Comparison of ENCODE assay signal across 1 cellular context in the genomic region with DNA sequence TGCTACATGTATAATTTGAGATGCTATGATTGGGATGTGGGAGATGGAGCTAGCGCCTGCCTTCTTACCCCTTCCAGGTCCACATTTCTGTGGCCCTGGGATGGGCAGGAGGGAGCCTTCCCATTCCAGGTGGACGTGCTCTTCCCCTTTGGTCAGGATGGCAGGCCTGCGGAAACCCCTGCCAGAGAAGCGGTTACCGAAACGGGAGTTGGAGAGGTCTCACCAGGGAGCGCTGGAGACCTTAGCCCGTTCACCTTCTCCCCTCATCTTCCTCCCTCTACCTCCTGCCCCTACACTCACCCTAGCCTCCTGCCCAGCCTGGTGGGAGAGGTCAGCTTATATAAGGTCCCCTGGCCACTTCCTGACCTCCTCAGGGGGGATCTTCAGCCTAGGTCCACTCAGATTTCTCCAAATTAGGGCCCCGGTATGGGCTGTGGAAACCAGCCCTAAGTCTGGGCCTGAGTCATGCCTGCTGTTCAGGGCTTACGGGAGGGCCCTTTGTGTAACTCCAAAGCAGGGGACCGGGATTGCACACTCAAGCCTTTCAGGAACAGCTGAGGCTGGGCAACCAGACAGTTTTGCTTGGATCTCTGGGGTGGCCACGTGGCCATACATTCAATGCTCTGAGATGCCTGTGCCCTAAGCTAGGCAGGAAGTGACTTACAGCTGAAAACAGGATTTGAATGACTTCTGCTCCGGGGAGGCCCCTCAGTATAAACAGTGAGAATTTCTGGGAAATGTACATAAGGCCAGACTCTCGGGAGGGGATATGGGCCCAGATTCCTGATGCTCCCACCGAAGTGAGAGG.
TF ChIP-seq lines count a peak whose summit lies in the region.

No MANE protein-coding gene starts in this region.

TF ChIP-seq in HepG2, 621 proteins besides CTCF, POLR2A, EP300 and RAD21 (continues in another document):
- TF ChIP-seq PRDM4 (CRISPR knock-in tag; IDR thresholded peaks at IDR 0.05; ENCODE audit: borderline replicate concordance), result no peak
- TF ChIP-seq ZNF235 (CRISPR knock-in tag; IDR thresholded peaks at IDR 0.05; ENCODE audit: borderline replicate concordance), result 0 out of 2 replicates have a peak, but pooled peaks have one; percentile 1
- no peak for TF ChIP-seq NAIF1 (CRISPR knock-in tag; IDR thresholded peaks at IDR 0.05; ENCODE audit: borderline replicate concordance)
- TF ChIP-seq, protein P1, sequence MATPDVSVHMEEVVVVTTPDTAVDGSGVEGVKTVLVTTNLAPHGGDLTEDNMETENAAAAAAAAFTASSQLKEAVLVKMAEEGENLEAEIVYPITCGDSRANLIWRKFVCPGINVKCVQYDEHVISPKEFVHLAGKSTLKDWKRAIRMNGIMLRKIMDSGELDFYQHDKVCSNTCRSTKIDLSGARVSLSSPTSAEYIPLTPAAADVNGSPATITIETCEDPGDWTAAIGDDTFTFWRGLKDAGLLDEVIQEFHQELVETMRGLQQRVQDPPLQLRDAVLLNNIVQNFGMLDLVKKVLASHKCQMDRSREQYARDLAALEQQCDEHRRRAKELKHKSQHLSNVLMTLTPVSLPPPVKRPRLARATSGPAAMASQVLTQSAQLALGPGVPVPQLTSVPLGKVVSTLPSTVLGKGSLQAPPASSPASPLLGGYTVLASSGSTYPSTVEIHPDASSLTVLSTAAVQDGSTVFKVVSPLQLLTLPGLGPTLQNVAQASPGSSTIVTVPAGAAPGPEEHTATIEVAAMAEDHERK (CRISPR knock-in tag; IDR thresholded peaks at IDR 0.05; ENCODE audit: low read depth), result no peak
- peak; percentile 34; the same call in 1 of the 2 replicates for TF ChIP-seq SPEN (CRISPR knock-in tag; IDR thresholded peaks at IDR 0.05; ENCODE audit: low read depth)
- peak; percentile 35 for TF ChIP-seq CBX1 (IDR thresholded peaks at IDR 0.05; ENCODE audit: low read depth)
- TF ChIP-seq NR2F1 (CRISPR knock-in tag; IDR thresholded peaks at IDR 0.05), result 0 out of 4 replicates have a peak, but pooled peaks of 1 of the 2 experiments have one; percentile 13
- no peak for TF ChIP-seq ZFAT (CRISPR knock-in tag; conservative IDR thresholded peaks at IDR 0.05)
- TF ChIP-seq, protein P2, sequence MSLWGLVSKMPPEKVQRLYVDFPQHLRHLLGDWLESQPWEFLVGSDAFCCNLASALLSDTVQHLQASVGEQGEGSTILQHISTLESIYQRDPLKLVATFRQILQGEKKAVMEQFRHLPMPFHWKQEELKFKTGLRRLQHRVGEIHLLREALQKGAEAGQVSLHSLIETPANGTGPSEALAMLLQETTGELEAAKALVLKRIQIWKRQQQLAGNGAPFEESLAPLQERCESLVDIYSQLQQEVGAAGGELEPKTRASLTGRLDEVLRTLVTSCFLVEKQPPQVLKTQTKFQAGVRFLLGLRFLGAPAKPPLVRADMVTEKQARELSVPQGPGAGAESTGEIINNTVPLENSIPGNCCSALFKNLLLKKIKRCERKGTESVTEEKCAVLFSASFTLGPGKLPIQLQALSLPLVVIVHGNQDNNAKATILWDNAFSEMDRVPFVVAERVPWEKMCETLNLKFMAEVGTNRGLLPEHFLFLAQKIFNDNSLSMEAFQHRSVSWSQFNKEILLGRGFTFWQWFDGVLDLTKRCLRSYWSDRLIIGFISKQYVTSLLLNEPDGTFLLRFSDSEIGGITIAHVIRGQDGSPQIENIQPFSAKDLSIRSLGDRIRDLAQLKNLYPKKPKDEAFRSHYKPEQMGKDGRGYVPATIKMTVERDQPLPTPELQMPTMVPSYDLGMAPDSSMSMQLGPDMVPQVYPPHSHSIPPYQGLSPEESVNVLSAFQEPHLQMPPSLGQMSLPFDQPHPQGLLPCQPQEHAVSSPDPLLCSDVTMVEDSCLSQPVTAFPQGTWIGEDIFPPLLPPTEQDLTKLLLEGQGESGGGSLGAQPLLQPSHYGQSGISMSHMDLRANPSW (CRISPR knock-in tag; IDR thresholded peaks at IDR 0.05; ENCODE audit: borderline replicate concordance), result no peak
- no peak for TF ChIP-seq MAFG (CRISPR knock-in tag; IDR thresholded peaks at IDR 0.05)
- TF ChIP-seq SMAD1 (CRISPR knock-in tag; IDR thresholded peaks at IDR 0.05; ENCODE audit: borderline replicate concordance, low read depth), result no peak
- TF ChIP-seq SOX5 (CRISPR knock-in tag; IDR thresholded peaks at IDR 0.05; ENCODE audit: borderline replicate concordance), result peak; percentile 83
- TF ChIP-seq TP53 (CRISPR knock-in tag; conservative IDR thresholded peaks at IDR 0.05), result no peak
- 0 out of 2 replicates have a peak, but pooled peaks have one; percentile 55 for TF ChIP-seq ATF1 (CRISPR knock-in tag; IDR thresholded peaks at IDR 0.05)
- no peak for TF ChIP-seq ATF7-NPFF (CRISPR knock-in tag; IDR thresholded peaks at IDR 0.05; ENCODE audit: low read depth)
- no peak for TF ChIP-seq ZSCAN22 (CRISPR knock-in tag; IDR thresholded peaks at IDR 0.05)
- no peak for TF ChIP-seq HOXA9 (CRISPR knock-in tag; IDR thresholded peaks at IDR 0.05; ENCODE audit: borderline replicate concordance)
- no peak for TF ChIP-seq ASH2L (IDR thresholded peaks at IDR 0.05; ENCODE audit: insufficient read length, low read depth, low read length)
- 0 out of 2 replicates have a peak, but pooled peaks have one; percentile 4 for TF ChIP-seq HINFP (CRISPR knock-in tag; IDR thresholded peaks at IDR 0.05; ENCODE audit: low read depth)
- 0 out of 2 replicates have a peak, but pooled peaks have one; percentile 10 for TF ChIP-seq ZNF501 (CRISPR knock-in tag; IDR thresholded peaks at IDR 0.05)
- TF ChIP-seq ZMAT3 (CRISPR knock-in tag; conservative IDR thresholded peaks at IDR 0.05), result no peak; the same call in 1 of the 2 replicates
- TF ChIP-seq MLXIP (CRISPR knock-in tag; IDR thresholded peaks at IDR 0.05; ENCODE audit: borderline replicate concordance), result 0 out of 2 replicates have a peak, but pooled peaks have one; percentile 45
- TF ChIP-seq, protein P3, sequence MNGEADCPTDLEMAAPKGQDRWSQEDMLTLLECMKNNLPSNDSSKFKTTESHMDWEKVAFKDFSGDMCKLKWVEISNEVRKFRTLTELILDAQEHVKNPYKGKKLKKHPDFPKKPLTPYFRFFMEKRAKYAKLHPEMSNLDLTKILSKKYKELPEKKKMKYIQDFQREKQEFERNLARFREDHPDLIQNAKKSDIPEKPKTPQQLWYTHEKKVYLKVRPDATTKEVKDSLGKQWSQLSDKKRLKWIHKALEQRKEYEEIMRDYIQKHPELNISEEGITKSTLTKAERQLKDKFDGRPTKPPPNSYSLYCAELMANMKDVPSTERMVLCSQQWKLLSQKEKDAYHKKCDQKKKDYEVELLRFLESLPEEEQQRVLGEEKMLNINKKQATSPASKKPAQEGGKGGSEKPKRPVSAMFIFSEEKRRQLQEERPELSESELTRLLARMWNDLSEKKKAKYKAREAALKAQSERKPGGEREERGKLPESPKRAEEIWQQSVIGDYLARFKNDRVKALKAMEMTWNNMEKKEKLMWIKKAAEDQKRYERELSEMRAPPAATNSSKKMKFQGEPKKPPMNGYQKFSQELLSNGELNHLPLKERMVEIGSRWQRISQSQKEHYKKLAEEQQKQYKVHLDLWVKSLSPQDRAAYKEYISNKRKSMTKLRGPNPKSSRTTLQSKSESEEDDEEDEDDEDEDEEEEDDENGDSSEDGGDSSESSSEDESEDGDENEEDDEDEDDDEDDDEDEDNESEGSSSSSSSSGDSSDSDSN (CRISPR knock-in tag; IDR thresholded peaks at IDR 0.05), result peak; percentile 76
- TF ChIP-seq, protein P4, sequence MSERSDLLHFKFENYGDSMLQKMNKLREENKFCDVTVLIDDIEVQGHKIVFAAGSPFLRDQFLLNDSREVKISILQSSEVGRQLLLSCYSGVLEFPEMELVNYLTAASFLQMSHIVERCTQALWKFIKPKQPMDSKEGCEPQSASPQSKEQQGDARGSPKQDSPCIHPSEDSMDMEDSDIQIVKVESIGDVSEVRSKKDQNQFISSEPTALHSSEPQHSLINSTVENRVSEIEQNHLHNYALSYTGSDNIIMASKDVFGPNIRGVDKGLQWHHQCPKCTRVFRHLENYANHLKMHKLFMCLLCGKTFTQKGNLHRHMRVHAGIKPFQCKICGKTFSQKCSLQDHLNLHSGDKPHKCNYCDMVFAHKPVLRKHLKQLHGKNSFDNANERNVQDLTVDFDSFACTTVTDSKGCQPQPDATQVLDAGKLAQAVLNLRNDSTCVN (CRISPR knock-in tag; IDR thresholded peaks at IDR 0.05; ENCODE audit: borderline replicate concordance), result 0 out of 2 replicates have a peak, but pooled peaks have one; percentile 57
- TF ChIP-seq ZNF234 (CRISPR knock-in tag; conservative IDR thresholded peaks at IDR 0.05), result no peak
- no peak for TF ChIP-seq ZNF615 (CRISPR knock-in tag; IDR thresholded peaks at IDR 0.05; ENCODE audit: borderline replicate concordance)
- TF ChIP-seq ZNF749 (CRISPR knock-in tag; IDR thresholded peaks at IDR 0.05; ENCODE audit: borderline replicate concordance), result no peak
- TF ChIP-seq ZNF7 (CRISPR knock-in tag; IDR thresholded peaks at IDR 0.05), result no peak
- no peak; the same call in 1 of the 2 replicates for TF ChIP-seq ZNF350 (CRISPR knock-in tag; IDR thresholded peaks at IDR 0.05; ENCODE audit: borderline replicate concordance, low read depth)
- TF ChIP-seq ZFP36L2 (CRISPR knock-in tag; IDR thresholded peaks at IDR 0.05), result no peak
- no peak for TF ChIP-seq ZNF660 (CRISPR knock-in tag; IDR thresholded peaks at IDR 0.05; ENCODE audit: borderline replicate concordance, low read depth)
- no peak for TF ChIP-seq ETV6 (CRISPR knock-in tag; conservative IDR thresholded peaks at IDR 0.05)
- no peak for TF ChIP-seq ZNF251 (CRISPR knock-in tag; IDR thresholded peaks at IDR 0.05)
- no peak for TF ChIP-seq PHF8 (CRISPR knock-in tag; IDR thresholded peaks at IDR 0.05)
- TF ChIP-seq NR1H2 (CRISPR knock-in tag; IDR thresholded peaks at IDR 0.05; ENCODE audit: borderline replicate concordance, low read depth), result 0 out of 2 replicates have a peak, but pooled peaks have one; percentile 30
- peak; percentile 73; the same call in 1 of the 2 replicates for TF ChIP-seq DMAP1 (CRISPR knock-in tag; IDR thresholded peaks at IDR 0.05)
- TF ChIP-seq ZNF792 (CRISPR knock-in tag; IDR thresholded peaks at IDR 0.05), result peak; percentile 70
- TF ChIP-seq SMAD3 (CRISPR knock-in tag; IDR thresholded peaks at IDR 0.05), result peak; percentile 86; the same call in 1 of the 2 replicates
- TF ChIP-seq ZNF83 (CRISPR knock-in tag; IDR thresholded peaks at IDR 0.05; ENCODE audit: borderline replicate concordance), result peak; percentile 22; the same call in 1 of the 2 replicates
- no peak for TF ChIP-seq BRF2 (CRISPR knock-in tag; IDR thresholded peaks at IDR 0.05)
- peak; percentile 83 for TF ChIP-seq SAP130 (CRISPR knock-in tag; IDR thresholded peaks at IDR 0.05; ENCODE audit: low read depth)
